ENCODE assay signal across 21 cellular contexts in the genomic region with DNA sequence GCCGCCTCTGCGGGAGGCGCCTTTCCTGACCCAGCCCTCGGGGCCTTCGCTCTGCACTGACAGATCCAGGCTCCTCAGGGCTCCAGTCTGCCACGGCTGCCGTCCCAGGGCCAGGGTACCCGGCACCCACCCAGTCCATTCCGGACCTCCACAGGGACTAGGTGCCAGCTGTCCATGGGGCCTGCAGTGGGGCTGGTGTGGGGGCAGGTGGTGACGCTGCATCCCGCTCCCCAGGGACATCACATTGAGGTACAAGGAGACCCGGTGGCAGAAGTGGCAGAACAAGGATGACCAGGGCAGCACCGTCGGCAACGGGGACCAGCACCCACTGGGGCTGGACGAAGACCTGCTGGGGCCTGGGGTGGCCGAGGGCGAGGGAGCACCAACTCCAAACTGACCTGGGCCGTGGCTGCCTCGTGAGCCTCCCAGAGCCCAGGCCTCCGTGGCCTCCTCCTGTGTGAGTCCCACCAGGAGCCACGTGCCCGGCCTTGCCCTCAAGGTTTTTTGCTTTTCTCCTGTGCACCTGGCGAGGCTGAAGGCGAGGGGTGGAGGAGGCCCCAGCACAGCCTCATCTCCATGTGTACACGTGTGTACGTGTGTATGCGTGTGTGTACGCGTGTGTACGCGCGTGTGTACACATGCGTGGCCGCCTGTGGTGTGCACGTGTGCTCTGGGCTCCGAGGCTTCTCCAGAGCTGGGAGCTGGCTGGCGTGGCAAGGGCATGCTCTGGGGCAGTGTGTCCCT. TPM values are rescaled to one million over a fixed set of nuclear protein-coding genes. Genes with fewer than 3 reads are reported as not detected.
DNase-seq lines count a peak whose midpoint lies in the region; ATAC-seq, FAIRE-seq and TF ChIP-seq lines count a peak whose summit lies in the region.
"Had no signal": no experiment of that assay in that cellular context is flagged by ENCODE, and none has a peak within 500 bp of the region (broad histone marks: within the 10 kb centered on the region; RNA-seq: fewer than 3 reads in every experiment).

No MANE protein-coding gene starts in this region.

- DNase-seq in GM12891 (ENCODE audit: insufficient read length, low spot score) (peak; percentile 16), PC-3 (no peak), islet precursor cell (peak; percentile 46), NCI-H345 (lab: John Stamatoyannopoulos, UW) (no peak), SKM-1 (lab: John Stamatoyannopoulos, UW; ENCODE audit: unreplicated experiment) (no peak)
- DNase-seq in stimulated activated naive CD4-positive, alpha-beta T cell treated with Interleukin-2 at 50 U/mL for 16 hours (lab: John Stamatoyannopoulos, UW), result no peak
- DNase-seq: CD4-positive, CD25-positive, alpha-beta regulatory T cell; DMS153; DND-41; HCEC 1CT; KG1; MG63; NCI-H1694; NCI-H2029 treated with DMSO at 0.1 percent for 48 hours; NCI-H526 treated with DMSO at 0.1 percent for 48 hours had no signal

- H3K4me3 ChIP-seq in PC-3 (ENCODE audit: low read length), result no peak overlapping the region
- H3K4me3 ChIP-seq: BLaER1, GM23338, MG63 had no signal

- H3K4me1 ChIP-seq in PC-3 (ENCODE audit: insufficient read depth, low read length), result no peaks in the 10 kb centered on the region
- H3K4me1 ChIP-seq: BLaER1 had no signal

- POLR2A ChIA-PET in PC-3 (lab: Charles Lee; ENCODE audit: unreplicated experiment), result no interaction called here

- no peaks in the 10 kb centered on the region for H3K9me2 ChIP-seq in PC-3 (replicated peaks; ENCODE audit: low read length)

- TF ChIP-seq CTCF in PC-3 (conservative IDR thresholded peaks at IDR 0.05; ENCODE audit: low read depth, low read length), result no peak

- H3K9me3 Mint-ChIP-seq in stimulated activated memory B cell treated with anti-CD40 and anti-IgM and Interleukin-4, amounts not matched to agents 10 μg/mL and 1 μg/mL and 100 μg/mL, for 72 hours, result no peaks in the 10 kb centered on the region

- no peak overlapping the region for H3K4me3 Mint-ChIP-seq in stimulated activated memory B cell treated with anti-CD40 and anti-IgM and Interleukin-4, amounts not matched to agents 10 μg/mL and 1 μg/mL and 100 μg/mL, for 72 hours
- H3K4me3 Mint-ChIP-seq: CD4-positive, CD25-positive, alpha-beta regulatory T cell; GM23338 had no signal

- H3K4me2 ChIP-seq in PC-3 (ENCODE audit: low read length), result no peak overlapping the region
- H3K4me2 ChIP-seq: BLaER1, GM23338 had no signal

- no peaks in the 10 kb centered on the region for H4K20me1 ChIP-seq in PC-3 (ENCODE audit: low read length)

- H3K36me3 Mint-ChIP-seq in stimulated activated memory B cell treated with anti-CD40 and anti-IgM and Interleukin-4, amounts not matched to agents 10 μg/mL and 1 μg/mL and 100 μg/mL, for 72 hours, result peaks cover 45% of the 10 kb centered on the region
- H3K36me3 Mint-ChIP-seq: CD4-positive, CD25-positive, alpha-beta regulatory T cell had no signal

- H3K27ac Mint-ChIP-seq in stimulated activated memory B cell treated with anti-CD40 and anti-IgM and Interleukin-4, amounts not matched to agents 10 μg/mL and 1 μg/mL and 100 μg/mL, for 72 hours, result no peak overlapping the region
- H3K27ac Mint-ChIP-seq: GM23338 had no signal

- no peaks in the 10 kb centered on the region for H3F3A ChIP-seq in PC-3 (ENCODE audit: low read length, unreplicated experiment)

- no peaks in the 10 kb centered on the region for H3K27me3 Mint-ChIP-seq in stimulated activated memory B cell treated with anti-CD40 and anti-IgM and Interleukin-4, amounts not matched to agents 10 μg/mL and 1 μg/mL and 100 μg/mL, for 72 hours
- H3K27me3 Mint-ChIP-seq: CD4-positive, CD25-positive, alpha-beta regulatory T cell had no signal

- H3K36me3 ChIP-seq in PC-3 (ENCODE audit: low read depth, low read length), result no peaks in the 10 kb centered on the region

- CTCF ChIA-PET in PC-3 (lab: Charles Lee), result no interaction called here

- no peaks in the 10 kb centered on the region for H3K79me2 ChIP-seq in PC-3 (ENCODE audit: low read length)

- TF ChIP-seq POLR2A in GM12891 (IDR thresholded peaks at IDR 0.05; ENCODE audit: low read depth, low read length), result no peak

- peaks cover 14% of the 10 kb centered on the region for H3K4me1 Mint-ChIP-seq in stimulated activated memory B cell treated with anti-CD40 and anti-IgM and Interleukin-4, amounts not matched to agents 10 μg/mL and 1 μg/mL and 100 μg/mL, for 72 hours
- H3K4me1 Mint-ChIP-seq: CD4-positive, CD25-positive, alpha-beta regulatory T cell; GM23338 had no signal

- no peak overlapping the region for H3K27ac ChIP-seq in PC-3 (ENCODE audit: low read length)
- H3K27ac ChIP-seq: BLaER1 had no signal

- H3K9ac ChIP-seq in PC-3 (ENCODE audit: low read length), result no peak overlapping the region
- H3K9ac ChIP-seq: BLaER1 had no signal

- H2AFZ ChIP-seq in PC-3 (ENCODE audit: low read length), result no peak overlapping the region
- H2AFZ ChIP-seq: GM23338 had no signal

- intact Hi-C loops in PC-3 (cut with micrococcal nuclease), result no loop called here

- no peaks in the 10 kb centered on the region for H3K27me3 ChIP-seq in PC-3 (ENCODE audit: low read length)
- H3K27me3 ChIP-seq: BLaER1, MG63 had no signal

- FAIRE-seq in GM12891 (lab: Jason Lieb, UNC), result no peak
- FAIRE-seq: A204.1 had no signal

- ATAC-seq in PC-3, result no peak
- peak; percentile 2 for ATAC-seq in stimulated activated memory B cell treated with anti-CD40 and anti-IgM and Interleukin-4, amounts not matched to agents 10 μg/mL and 1 μg/mL and 100 μg/mL, for 72 hours
- ATAC-seq: GM23338, Panc1, SK-N-SH treated with all-trans-retinoic acid at 6 μM for 48 hours had no signal

- no peaks in the 10 kb centered on the region for H3K9me3 ChIP-seq in PC-3 (ENCODE audit: low read length)
- H3K9me3 ChIP-seq: BLaER1, MG63 had no signal

- TSS peak; percentile 35 for BruUV-seq in PC-3 (replicated peaks; lab: Mats Ljungman, UMichigan)

TF ChIP-seq in GM12891, 5 proteins besides CTCF, POLR2A, EP300 and RAD21:
- TF ChIP-seq PAX5 (IDR thresholded peaks at IDR 0.05; ENCODE audit: insufficient read depth, low read length, severe bottlenecking) (no peak), SPI1 (IDR thresholded peaks at IDR 0.05; ENCODE audit: low read depth, low read length) (no peak), TAF1 (IDR thresholded peaks at IDR 0.05; ENCODE audit: low read depth, low read length) (no peak), POLR2AphosphoS5 (IDR thresholded peaks at IDR 0.05; ENCODE audit: low read depth, low read length) (no peak)

RNA-seq across cellular contexts. Expression of a gene that starts 16.7 kb away (rescaled TPM):
- 81.8 TPM for polyA plus RNA-seq in GM12891 (2012; ENCODE audit: low read depth, missing spikeins)
- total RNA-seq in PC-3 (2014; rRNA removed), result 258 and 300 TPM in 2 replicates

RNA-seq across cellular contexts. Expression of a gene that starts 40.3 kb away (rescaled TPM):
- 7.6 TPM for polyA plus RNA-seq in GM12891 (2012; ENCODE audit: low read depth, missing spikeins)
- total RNA-seq in PC-3 (2014; rRNA removed), result 53.0 and 91.0 TPM in 2 replicates

RNA-seq across cellular contexts. Expression of a gene that starts 45.0 kb away (rescaled TPM):
- 19.9 TPM for polyA plus RNA-seq in GM12891 (2012; ENCODE audit: low read depth, missing spikeins)
- total RNA-seq in PC-3 (2014; rRNA removed), result 128 and 167 TPM in 2 replicates

RNA-seq across cellular contexts. Expression of a gene that starts 47.0 kb away (rescaled TPM):
- polyA plus RNA-seq in GM12891 (2012; ENCODE audit: low read depth, missing spikeins), result 0.49 TPM
- total RNA-seq in PC-3 (2014; rRNA removed), result 1.0 and 1.5 TPM in 2 replicates

RNA-seq across cellular contexts. Expression of a gene that starts 48.5 kb away (rescaled TPM):
- polyA plus RNA-seq in GM12891 (2012; ENCODE audit: low read depth, missing spikeins), result 30.5 TPM
- total RNA-seq in PC-3 (2014; rRNA removed), result 16.6 and 22.5 TPM in 2 replicates

Comparison
In these comparisons a context has a peak if more than half of its experiments do, and no peak if none do; other contexts are left out.
1. DNase-seq: peak in GM12891 (single experiment) and islet precursor cell (single experiment); none in PC-3 (single experiment), stimulated activated naive CD4-positive, alpha-beta T cell treated with Interleukin-2 at 50 U/mL for 16 hours (single experiment), NCI-H345 (single experiment) and SKM-1 (single experiment).